ENCODE assay signal across 14 cellular contexts in genomic region chr9:35570709-35571108, GRCh38. TPM values are rescaled to one million over a fixed set of nuclear protein-coding genes. Genes with fewer than 3 reads are reported as not detected.
DNase-seq lines count a peak whose midpoint lies in the region; ATAC-seq, FAIRE-seq and TF ChIP-seq lines count a peak whose summit lies in the region.
"Had no signal": no experiment of that assay in that cellular context is flagged by ENCODE, and none has a peak within 500 bp of the region (broad histone marks: within the 10 kb centered on the region; RNA-seq: fewer than 3 reads in every experiment).

No MANE protein-coding gene starts in this region.

- peaks cover 15 to 24% (median 21%) of the 10 kb centered on the region in 10 experiments for H3K4me1 ChIP-seq in BLaER1 treated with 17β-estradiol and CSF1 and Interleukin-3, amounts not matched to agents 10 nM and 100 nM
- no peaks in the 10 kb centered on the region for H3K4me1 ChIP-seq in naive thymus-derived CD4-positive, alpha-beta T cell (ENCODE audit: control insufficient read depth in 2 of 2, insufficient read depth in 2 of 2, low read length in 2 of 2)
- H3K4me1 ChIP-seq: neural progenitor cell had no signal

- H3K4me3 Mint-ChIP-seq in activated CD4-positive, alpha-beta memory T cell treated with anti-CD3 and anti-CD28 coated beads, Interleukin-2, amount 10 ng/mL, durations not matched to agents 7 days and 5 days, result no peak overlapping the region
- peak overlapping the region in 1 of 10 donors; percentile 47 for H3K4me3 Mint-ChIP-seq in naive thymus-derived CD4-positive, alpha-beta T cell
- H3K4me3 Mint-ChIP-seq: neural progenitor cell had no signal

- ATAC-seq in naive thymus-derived CD4-positive, alpha-beta T cell, result peak; percentile 41
- ATAC-seq in HG03135 (IDR thresholded peaks at IDR 0.05; ENCODE audit: unreplicated experiment), result no peak

- H3K27ac Mint-ChIP-seq in activated CD4-positive, alpha-beta memory T cell treated with anti-CD3 and anti-CD28 coated beads, Interleukin-2, amount 10 ng/mL, durations not matched to agents 7 days and 5 days, result peak overlapping the region; percentile 86
- peak overlapping the region in 4 of 9 donors; percentile 31 to 83 (median 41) for H3K27ac Mint-ChIP-seq in naive thymus-derived CD4-positive, alpha-beta T cell
- H3K27ac Mint-ChIP-seq: neural progenitor cell had no signal

- H3K36me3 ChIP-seq in BLaER1 treated with 17β-estradiol and CSF1 and Interleukin-3, amounts not matched to agents 10 nM and 100 nM, result no peaks in the 10 kb centered on the region
- no peaks in the 10 kb centered on the region for H3K36me3 ChIP-seq in naive thymus-derived CD4-positive, alpha-beta T cell (ENCODE audit: control insufficient read depth in 2 of 3, insufficient read depth in 3 of 3, low read length in 3 of 3)
- H3K36me3 ChIP-seq: neural progenitor cell had no signal

- peaks cover 33% of the 10 kb centered on the region for H3K4me1 Mint-ChIP-seq in activated CD4-positive, alpha-beta memory T cell treated with anti-CD3 and anti-CD28 coated beads, Interleukin-2, amount 10 ng/mL, durations not matched to agents 7 days and 5 days
- H3K4me1 Mint-ChIP-seq in naive thymus-derived CD4-positive, alpha-beta T cell, result peaks cover 0 to 27% (median 5%) of the 10 kb centered on the region in 7 donors
- H3K4me1 Mint-ChIP-seq: neural progenitor cell had no signal

- no peaks in the 10 kb centered on the region for H3K27me3 ChIP-seq in BLaER1 treated with 17β-estradiol and CSF1 and Interleukin-3, amounts not matched to agents 10 nM and 100 nM
- H3K27me3 ChIP-seq in naive thymus-derived CD4-positive, alpha-beta T cell (ENCODE audit: control insufficient read depth in 2 of 2, insufficient read depth in 2 of 2, low read length in 2 of 2), result no peaks in the 10 kb centered on the region
- H3K27me3 ChIP-seq: neural progenitor cell had no signal

- H3K36me3 Mint-ChIP-seq in activated CD4-positive, alpha-beta memory T cell treated with anti-CD3 and anti-CD28 coated beads, Interleukin-2, amount 10 ng/mL, durations not matched to agents 7 days and 5 days (ENCODE audit: low read depth), result no peaks in the 10 kb centered on the region
- peaks cover 0 to 3% (median 0%) of the 10 kb centered on the region in 5 donors for H3K36me3 Mint-ChIP-seq in naive thymus-derived CD4-positive, alpha-beta T cell
- H3K36me3 Mint-ChIP-seq: neural progenitor cell had no signal

- peak overlapping the region in 6 of 11 experiments; percentile 32 to 71 (median 63); a peak in 11 of 22 replicates for H3K27ac ChIP-seq in BLaER1 treated with 17β-estradiol and CSF1 and Interleukin-3, amounts not matched to agents 10 nM and 100 nM
- no peak overlapping the region for H3K27ac ChIP-seq in naive thymus-derived CD4-positive, alpha-beta T cell (ENCODE audit: low read depth, low read length)
- H3K27ac ChIP-seq: neural progenitor cell had no signal

- no peak overlapping the region; a peak in 1 of 20 replicates for H3K4me3 ChIP-seq in BLaER1 treated with 17β-estradiol and CSF1 and Interleukin-3, amounts not matched to agents 10 nM and 100 nM
- H3K4me3 ChIP-seq in naive thymus-derived CD4-positive, alpha-beta T cell (ENCODE audit: low read length), result no peak overlapping the region
- H3K4me3 ChIP-seq: neural progenitor cell had no signal

- no peak for TF ChIP-seq POLR2A in GM12891 (IDR thresholded peaks at IDR 0.05; ENCODE audit: low read depth, low read length)

- H3K9me3 ChIP-seq in BLaER1 treated with 17β-estradiol and CSF1 and Interleukin-3, amounts not matched to agents 10 nM and 100 nM (replicated peaks in 1 of 11), result no peaks in the 10 kb centered on the region
- no peaks in the 10 kb centered on the region for H3K9me3 ChIP-seq in naive thymus-derived CD4-positive, alpha-beta T cell (ENCODE audit: control insufficient read depth in 2 of 3, low read length in 3 of 3)

- H3K9ac ChIP-seq in BLaER1 treated with 17β-estradiol and CSF1 and Interleukin-3, amounts not matched to agents 10 nM and 100 nM, result no peak overlapping the region
- H3K9ac ChIP-seq: neural progenitor cell had no signal

- no peak for DNase-seq in GM12891 (ENCODE audit: insufficient read length, low spot score)
- DNase-seq in activated CD4-positive, alpha-beta memory T cell treated with anti-CD3 and anti-CD28 coated beads, Interleukin-2, amount 10 ng/mL, durations not matched to agents 7 days and 5 days, result peak; percentile 66
- DNase-seq in naive thymus-derived CD4-positive, alpha-beta T cell, result peak in 1 of 9 donors; percentile 43
- DNase-seq in frontal cortex (ENCODE audit: low spot score in 2 of 2), result no peak
- DNase-seq in NCI-H510A (lab: John Stamatoyannopoulos, UW), result no peak
- DNase-seq in NCI-H2196 (lab: John Stamatoyannopoulos, UW; ENCODE audit: unreplicated experiment), result no peak
- DNase-seq: COR-L47; effector memory CD4-positive, alpha-beta T cell; H7; NCI-H1436; Right ventricle myocardium superior had no signal

- peak overlapping the region; percentile 27 to 81 (median 63); a peak in 21 of 22 replicates for H3K4me2 ChIP-seq in BLaER1 treated with 17β-estradiol and CSF1 and Interleukin-3, amounts not matched to agents 10 nM and 100 nM
- H3K4me2 ChIP-seq: neural progenitor cell had no signal

- no peaks in the 10 kb centered on the region for H3K9me3 Mint-ChIP-seq in activated CD4-positive, alpha-beta memory T cell treated with anti-CD3 and anti-CD28 coated beads, Interleukin-2, amount 10 ng/mL, durations not matched to agents 7 days and 5 days
- H3K9me3 Mint-ChIP-seq in naive thymus-derived CD4-positive, alpha-beta T cell, result no peaks in the 10 kb centered on the region
- H3K9me3 Mint-ChIP-seq: neural progenitor cell had no signal

- intact Hi-C loops in naive thymus-derived CD4-positive, alpha-beta T cell (cut with micrococcal nuclease), result no loop called here

- POLR2A ChIA-PET in activated CD4-positive, alpha-beta memory T cell treated with anti-CD3 and anti-CD28 coated beads, Interleukin-2, amount 10 ng/mL, durations not matched to agents 7 days and 5 days (lab: Charles Lee), result interaction anchor here (1.1 kb wide), 1 partner anchor 158 kb away, joined by 4 read pairs; no protein-coding TSS in a partner anchor
- POLR2A ChIA-PET in naive thymus-derived CD4-positive, alpha-beta T cell (lab: Charles Lee), result no interaction called here

- FAIRE-seq in GM12891 (lab: Jason Lieb, UNC), result peak; percentile 81
- no peak for FAIRE-seq in frontal cortex (lab: Jason Lieb, UNC)

- H3K27me3 Mint-ChIP-seq in activated CD4-positive, alpha-beta memory T cell treated with anti-CD3 and anti-CD28 coated beads, Interleukin-2, amount 10 ng/mL, durations not matched to agents 7 days and 5 days, result no peaks in the 10 kb centered on the region
- no peaks in the 10 kb centered on the region for H3K27me3 Mint-ChIP-seq in naive thymus-derived CD4-positive, alpha-beta T cell

- CTCF ChIA-PET in activated CD4-positive, alpha-beta memory T cell treated with anti-CD3 and anti-CD28 coated beads, Interleukin-2, amount 10 ng/mL, durations not matched to agents 7 days and 5 days (lab: Charles Lee), result interaction anchor here (1.0 to 3.0 kb wide), 3 partner anchors 17 to 91 kb away, joined by 3 to 8 read pairs (median 4); no protein-coding TSS in a partner anchor
- CTCF ChIA-PET in naive thymus-derived CD4-positive, alpha-beta T cell (lab: Charles Lee), result no interaction called here

- no peaks in the 10 kb centered on the region for H4K20me1 ChIP-seq in BLaER1 treated with 17β-estradiol and CSF1 and Interleukin-3, amounts not matched to agents 10 nM and 100 nM

TF ChIP-seq in GM12891, 5 proteins besides CTCF, POLR2A, EP300 and RAD21:
- TF ChIP-seq POLR2AphosphoS5 (IDR thresholded peaks at IDR 0.05; ENCODE audit: low read depth, low read length), result no peak
- no peak for TF ChIP-seq PAX5 (IDR thresholded peaks at IDR 0.05; ENCODE audit: insufficient read depth, low read length, severe bottlenecking)
- TF ChIP-seq SPI1 (IDR thresholded peaks at IDR 0.05; ENCODE audit: low read depth, low read length), result no peak
- no peak for TF ChIP-seq POU2F2 (IDR thresholded peaks at IDR 0.05; ENCODE audit: low read depth, low read length)
- TF ChIP-seq TAF1 (IDR thresholded peaks at IDR 0.05; ENCODE audit: low read depth, low read length), result no peak

RNA-seq across cellular contexts. Expression of gene TESK1, which starts 34.4 kb away (rescaled TPM):
- 12.7 TPM for polyA plus RNA-seq in GM12891 (2012; ENCODE audit: low read depth, missing spikeins)
- 10 to 100 TPM; 31.7 to 32.3 TPM for total RNA-seq in activated CD4-positive, alpha-beta memory T cell treated with anti-CD3 and anti-CD28 coated beads, Interleukin-2, amount 10 ng/mL, durations not matched to agents 7 days and 5 days
- total RNA-seq in naive thymus-derived CD4-positive, alpha-beta T cell, result 10 to 100 TPM; 25.4 to 45.5 (median 39.2) TPM
- polyA plus RNA-seq in naive thymus-derived CD4-positive, alpha-beta T cell, result 1 to 10 TPM; 3.5 to 7.1 TPM
- total RNA-seq in frontal cortex, result 12.2 TPM

RNA-seq across cellular contexts. Expression of gene CD72, which starts 47.5 kb away (rescaled TPM):
- 19.0 TPM for polyA plus RNA-seq in GM12891 (2012; ENCODE audit: low read depth, missing spikeins)
- total RNA-seq in activated CD4-positive, alpha-beta memory T cell treated with anti-CD3 and anti-CD28 coated beads, Interleukin-2, amount 10 ng/mL, durations not matched to agents 7 days and 5 days, result 10 to 100 TPM; 11.8 to 11.9 TPM
- total RNA-seq in naive thymus-derived CD4-positive, alpha-beta T cell, result 10 to 100 TPM in 1 of 5 experiments, 1 to 10 TPM in 4; 2.7 to 12.1 (median 6.8) TPM
- under 1 TPM; 0.40 to 0.87 TPM for polyA plus RNA-seq in naive thymus-derived CD4-positive, alpha-beta T cell
- 0.41 TPM for total RNA-seq in frontal cortex
